8 cellular contexts compared by ENCODE assay signal in the genomic region with DNA sequence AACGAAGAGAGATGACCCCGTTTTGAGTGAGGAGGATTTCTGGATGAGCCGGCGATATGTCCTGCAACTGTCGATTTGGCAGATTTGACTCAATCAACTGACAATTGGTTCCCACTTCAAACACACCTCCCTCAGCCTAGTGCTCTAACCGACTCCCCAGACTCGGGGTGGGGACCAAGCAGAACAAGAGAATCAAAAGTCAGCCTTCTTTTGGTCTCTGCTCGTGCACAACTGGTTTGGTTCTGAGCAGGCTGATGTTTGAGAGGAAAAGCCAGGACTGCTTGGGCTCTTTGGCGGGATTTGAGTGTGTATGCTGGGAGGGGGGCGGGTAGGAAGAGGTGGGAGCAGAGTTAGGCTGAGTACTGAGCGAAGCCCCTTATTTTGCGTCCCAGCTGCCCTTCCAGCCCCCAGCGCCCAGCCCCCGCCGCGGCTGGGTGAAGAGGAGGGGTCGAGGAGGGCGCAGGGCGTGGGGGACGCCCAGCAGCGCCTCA.
DNase-seq lines count a peak whose midpoint lies in the region; ATAC-seq and TF ChIP-seq lines count a peak whose summit lies in the region.

No MANE protein-coding gene starts in this region.

- no peak overlapping the region for H4K91ac ChIP-seq in mesenchymal stem cell (ENCODE audit: low read length)

- H2AK5ac ChIP-seq in mesenchymal stem cell (ENCODE audit: low read length, severe bottlenecking): no peak overlapping the region

- peak overlapping the region; percentile 81 for H3K4me3 ChIP-seq in coronary artery
- H3K4me3 ChIP-seq in mesenchymal stem cell (ENCODE audit: insufficient read depth in 1 of 2, low read depth in 1 of 2, low read length in 2 of 2): peak overlapping the region; percentile 72 to 75
- peak overlapping the region; percentile 42 to 70 for H3K4me3 ChIP-seq in aorta (ENCODE audit: low read length in 2 of 2)

- H2BK5ac ChIP-seq in mesenchymal stem cell (ENCODE audit: low read depth, low read length, poor library complexity, severe bottlenecking): no peak overlapping the region

- H3K79me1 ChIP-seq in mesenchymal stem cell (replicated peaks; ENCODE audit: low read length, poor library complexity, severe bottlenecking): no peaks in the 10 kb centered on the region

- no peak overlapping the region for H4K8ac ChIP-seq in mesenchymal stem cell (ENCODE audit: low read length)

- H2BK15ac ChIP-seq in mesenchymal stem cell (ENCODE audit: low read depth, poor library complexity, severe bottlenecking): no peak overlapping the region

- DNase-seq in Daoy (ENCODE audit: low read depth) (peak; percentile 47), NCI-H146 treated with DMSO at 0.1 percent for 48 hours (lab: John Stamatoyannopoulos, UW; ENCODE audit: unreplicated experiment) (peak; percentile 86), coronary artery (ENCODE audit: low spot score) (no peak), mesenchymal stem cell (peak; percentile 45), aorta (peak in 1 of 2 donors; percentile 70), SIG-M5 treated with dmso at 0.1 percent for 504 hours (lab: John Stamatoyannopoulos, UW; ENCODE audit: unreplicated experiment) (no peak), AG08395 (ENCODE audit: low spot score) (no peak)

- peak overlapping the region; percentile 100 for H3K4me2 ChIP-seq in mesenchymal stem cell (ENCODE audit: low read length, poor library complexity, severe bottlenecking)

- H3K14ac ChIP-seq in mesenchymal stem cell (ENCODE audit: low read length in 2 of 2): peak overlapping the region in 1 of 2 experiments; percentile 92

- H2BK12ac ChIP-seq in mesenchymal stem cell (ENCODE audit: low read length in 2 of 2): peak overlapping the region in 1 of 2 experiments; percentile 78

- H3K4ac ChIP-seq in mesenchymal stem cell (ENCODE audit: low read depth in 1 of 2, low read length in 2 of 2): no peak overlapping the region

- H2AFZ ChIP-seq in mesenchymal stem cell (ENCODE audit: low read depth, low read length): peak overlapping the region; percentile 91

- peak; percentile 20 for ATAC-seq in GM21528 (IDR thresholded peaks at IDR 0.05; ENCODE audit: low FRiP score, unreplicated experiment)
- ATAC-seq in aorta (ENCODE audit: low FRiP score): peak; percentile 32

- H3K18ac ChIP-seq in mesenchymal stem cell (ENCODE audit: low read depth in 1 of 2, low read length in 2 of 2): peak overlapping the region in 1 of 2 experiments; percentile 43

- no peaks in the 10 kb centered on the region for H3K36me3 ChIP-seq in mesenchymal stem cell (ENCODE audit: control insufficient read depth in 1 of 2, insufficient read depth in 2 of 2, low read depth in 1 of 2, low read length in 2 of 2)
- no peaks in the 10 kb centered on the region for H3K36me3 ChIP-seq in aorta (ENCODE audit: control insufficient read depth in 1 of 2, insufficient read depth in 2 of 2, low read length in 1 of 2)

- H3K23ac ChIP-seq in mesenchymal stem cell (ENCODE audit: low read length in 2 of 2): peak overlapping the region in 1 of 2 experiments; percentile 60

- no peak for TF ChIP-seq CTCF in coronary artery (IDR thresholded peaks at IDR 0.05)

- H3K27me3 ChIP-seq in mesenchymal stem cell (ENCODE audit: control insufficient read depth in 1 of 2, insufficient read depth in 1 of 2, low read length in 2 of 2) (peaks cover 15 to 64% of the 10 kb centered on the region in 2 experiments), aorta (ENCODE audit: control insufficient read depth in 1 of 2, insufficient read depth in 2 of 2, low read length in 1 of 2) (no peaks in the 10 kb centered on the region)

- intact Hi-C loops in aorta (cut with DNase I): no loop called here

- H3K27ac ChIP-seq in coronary artery (peak overlapping the region in 1 of 2 donors; percentile 15), mesenchymal stem cell (ENCODE audit: low read length, poor library complexity, severe bottlenecking) (no peak overlapping the region), aorta (ENCODE audit: low read depth in 1 of 2, low read length in 2 of 2) (no peak overlapping the region)

- no peak overlapping the region for H2BK120ac ChIP-seq in mesenchymal stem cell (ENCODE audit: low read depth, low read length)

- H3K4me1 ChIP-seq in mesenchymal stem cell (ENCODE audit: control insufficient read depth, insufficient read depth, low read depth, low read length) (peaks cover 13% of the 10 kb centered on the region), aorta (ENCODE audit: control insufficient read depth in 1 of 2, insufficient read depth in 2 of 2, low read length in 2 of 2) (no peaks in the 10 kb centered on the region)

- peak overlapping the region; percentile 53 for H3K9ac ChIP-seq in mesenchymal stem cell (ENCODE audit: low read length)

- 0% methylated on average over 19 of the region's 21 CpGs for WGBS in mesenchymal stem cell
- whole genome bisulfite sequencing in aorta, 2 donors: 0 to 1% methylated on average over 12 to 21 of the region's 21 CpGs

- H3K9me3 ChIP-seq in mesenchymal stem cell (ENCODE audit: control insufficient read depth, low read length) (no peaks in the 10 kb centered on the region), aorta (ENCODE audit: control insufficient read depth, low read length) (no peaks in the 10 kb centered on the region)

Comparison
In these comparisons a context has a peak if more than half of its experiments do, and no peak if none do; other contexts are left out.
1. DNase-seq: peak in Daoy (single experiment), NCI-H146 treated with DMSO at 0.1 percent for 48 hours (single experiment) and mesenchymal stem cell (single experiment); none in coronary artery (single experiment), SIG-M5 treated with dmso at 0.1 percent for 504 hours (single experiment) and AG08395 (single experiment).
2. Peak in every context shown above with its lines, with median percentiles within 50 percentile points of each other: H3K4me3 ChIP-seq.